ENCODE assay signal across 8 cellular contexts in the genomic region with DNA sequence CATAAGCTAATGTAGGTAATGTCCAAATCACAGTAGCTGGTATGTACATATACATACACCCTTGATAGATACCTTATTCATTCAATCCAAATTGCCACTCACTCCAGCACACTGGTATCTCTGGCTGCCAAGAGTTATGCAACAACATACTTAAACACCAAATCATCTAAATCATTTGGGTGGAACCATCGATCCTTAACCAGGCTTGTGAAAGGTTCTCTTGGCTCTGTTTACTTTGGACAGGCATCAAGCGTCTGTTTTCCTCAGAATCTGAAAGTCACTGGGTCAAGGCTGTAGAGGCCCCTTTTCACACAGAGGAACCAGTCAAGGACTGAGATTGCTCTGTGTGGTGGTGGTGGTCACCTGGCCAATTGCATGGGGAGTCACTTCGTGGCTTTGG. TPM values are rescaled to one million over a fixed set of nuclear protein-coding genes. Genes with fewer than 3 reads are reported as not detected.
A peak's percentile ranks its signal among the peaks of the same experiment; 100 is the strongest.
DNase-seq lines count a peak whose midpoint lies in the region; ATAC-seq, FAIRE-seq and TF ChIP-seq lines count a peak whose summit lies in the region.
"Had no signal": no experiment of that assay in that cellular context is flagged by ENCODE, and none has a peak within 500 bp of the region (broad histone marks: within the 10 kb centered on the region; RNA-seq: fewer than 3 reads in every experiment).

No MANE protein-coding gene starts in this region.

- ATAC-seq in GM21515 (IDR thresholded peaks at IDR 0.05; ENCODE audit: unreplicated experiment) = no peak
- ATAC-seq: Panc1 had no signal

- TF ChIP-seq CTCF in OCI-LY1 (IDR thresholded peaks at IDR 0.05; ENCODE audit: low read length) = no peak

- H2AFZ ChIP-seq in OCI-LY1 (ENCODE audit: low read length) = no peak overlapping the region

- H3K36me3 ChIP-seq in OCI-LY1 (ENCODE audit: insufficient read depth, low read length) = no peaks in the 10 kb centered on the region
- H3K36me3 ChIP-seq in skeletal muscle satellite cell (ENCODE audit: insufficient read depth, low read length) = no peaks in the 10 kb centered on the region

- TF ChIP-seq POLR2A in GM12891 (IDR thresholded peaks at IDR 0.05; ENCODE audit: low read depth, low read length) = no peak

- H4K20me1 ChIP-seq in OCI-LY1 (ENCODE audit: insufficient read depth, low read length) = no peaks in the 10 kb centered on the region

- DNase-seq in GM12891 (ENCODE audit: insufficient read length, low spot score) (no peak), fibroblast of gingiva (ENCODE audit: low read depth) (peak; percentile 70), posterior cingulate gyrus (no peak), NCI-H1105 treated with DMSO at 0.1 percent for 48 hours (lab: John Stamatoyannopoulos, UW) (no peak)

- peak overlapping the region; percentile 13 for H3K9ac ChIP-seq in OCI-LY1 (ENCODE audit: low read length)
- no peak overlapping the region for H3K9ac ChIP-seq in skeletal muscle satellite cell (ENCODE audit: low read depth, low read length)

- H3K4me3 ChIP-seq in OCI-LY1 (ENCODE audit: low read depth, low read length, poor library complexity, severe bottlenecking) (no peak overlapping the region), skeletal muscle satellite cell (ENCODE audit: low read length) (peak overlapping the region; percentile 36)

- peaks cover 15% of the 10 kb centered on the region; the same call in 1 of the 2 replicates for H3F3A ChIP-seq in OCI-LY1 (ENCODE audit: insufficient read depth, low read length)

- H3K27ac ChIP-seq in OCI-LY1 (ENCODE audit: low read depth, low read length, poor library complexity, severe bottlenecking) = peak overlapping the region; percentile 88

- H3K9me3 ChIP-seq in OCI-LY1 (ENCODE audit: low read length) = no peaks in the 10 kb centered on the region
- no peaks in the 10 kb centered on the region for H3K9me3 ChIP-seq in skeletal muscle satellite cell (replicated peaks; ENCODE audit: low read length)

- peaks cover 89% of the 10 kb centered on the region for H3K4me1 ChIP-seq in OCI-LY1 (ENCODE audit: insufficient read depth, low read length, severe bottlenecking)
- peaks cover 56% of the 10 kb centered on the region for H3K4me1 ChIP-seq in skeletal muscle satellite cell (ENCODE audit: control insufficient read depth, insufficient read depth, low read length)

- intact Hi-C loops in posterior cingulate gyrus (cut with DNase I) = no loop called here

- H3K27me3 ChIP-seq in OCI-LY1 (ENCODE audit: insufficient read depth, low read length) (no peaks in the 10 kb centered on the region), skeletal muscle satellite cell (ENCODE audit: control insufficient read depth, insufficient read depth, low read length) (no peaks in the 10 kb centered on the region)

- FAIRE-seq in GM12891 (lab: Jason Lieb, UNC) = peak; percentile 79

- H3K9me2 ChIP-seq in OCI-LY1 (ENCODE audit: low read depth, low read length) = no peaks in the 10 kb centered on the region

- peaks cover 6% of the 10 kb centered on the region; the same call in 1 of the 2 replicates for H3K79me2 ChIP-seq in OCI-LY1 (ENCODE audit: insufficient read depth, low read length)

- peak overlapping the region; percentile 32 for H3K4me2 ChIP-seq in OCI-LY1 (ENCODE audit: low read length)
- peak overlapping the region; percentile 66 for H3K4me2 ChIP-seq in skeletal muscle satellite cell (ENCODE audit: low read length)

TF ChIP-seq in GM12891, 5 proteins besides CTCF, POLR2A, EP300 and RAD21:
- TF ChIP-seq PAX5 (IDR thresholded peaks at IDR 0.05; ENCODE audit: insufficient read depth, low read length, severe bottlenecking) = no peak
- TF ChIP-seq SPI1 (IDR thresholded peaks at IDR 0.05; ENCODE audit: low read depth, low read length) = no peak
- TF ChIP-seq TAF1 (IDR thresholded peaks at IDR 0.05; ENCODE audit: low read depth, low read length) = no peak
- TF ChIP-seq POLR2AphosphoS5 (IDR thresholded peaks at IDR 0.05; ENCODE audit: low read depth, low read length) = no peak
- TF ChIP-seq POU2F2 (IDR thresholded peaks at IDR 0.05; ENCODE audit: low read depth, low read length) = no peak

RNA-seq across cellular contexts. Expression of gene JAZF1, which starts 24.6 kb away (rescaled TPM):
- 0.19 TPM for polyA plus RNA-seq in GM12891 (2012; ENCODE audit: low read depth, missing spikeins)
- total RNA-seq in skeletal muscle satellite cell (2012; rRNA removed) = 5.0 and 7.1 TPM in 2 replicates
